Comparison of ENCODE assay signal across 8 cellular contexts in the genomic region with DNA sequence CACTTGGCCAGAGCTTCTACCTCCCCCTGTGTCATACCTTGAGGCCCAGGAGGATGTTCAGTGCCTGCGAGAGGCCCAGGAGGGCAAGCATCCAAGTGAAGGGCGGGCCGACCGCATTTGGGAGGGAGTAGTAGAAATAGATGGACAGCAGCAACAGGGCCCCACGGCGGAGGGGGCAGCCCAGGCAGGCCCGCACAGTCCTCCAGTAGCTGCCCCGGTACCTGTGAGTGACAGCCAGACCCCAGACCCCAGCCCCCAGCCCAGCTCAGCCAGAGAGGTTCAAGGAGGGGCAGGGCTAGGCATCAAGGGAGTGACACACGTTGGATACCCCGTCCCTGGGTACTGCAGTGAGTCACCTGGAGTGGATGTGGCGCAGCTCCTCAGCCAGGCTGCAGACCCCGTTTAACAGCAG. TPM values are rescaled to one million over a fixed set of nuclear protein-coding genes. Genes with fewer than 3 reads are reported as not detected.
A peak's percentile ranks its signal among the peaks of the same experiment; 100 is the strongest.
DNase-seq lines count a peak whose midpoint lies in the region; ATAC-seq and TF ChIP-seq lines count a peak whose summit lies in the region.

No MANE protein-coding gene starts in this region.

- H3K9ac ChIP-seq in parathyroid adenoma: no peak overlapping the region

- TF ChIP-seq CTCF in Calu3 (IDR thresholded peaks at IDR 0.05; ENCODE audit: unreplicated experiment) (no peak), parathyroid adenoma (IDR thresholded peaks at IDR 0.05) (no peak)

- H3K4me2 ChIP-seq in parathyroid adenoma (ENCODE audit: low read length): peak overlapping the region; percentile 41

- H3K4me1 Mint-ChIP-seq in Calu3 (ENCODE audit: low read depth, unreplicated experiment): peaks cover 17% of the 10 kb centered on the region

- peak overlapping the region; percentile 58 for H3K4me3 ChIP-seq in effector memory CD4-positive, alpha-beta T cell (ENCODE audit: insufficient read depth, low read depth, low read length, poor library complexity, severe bottlenecking)
- no peak overlapping the region for H3K4me3 ChIP-seq in parathyroid adenoma (ENCODE audit: low read depth, low read length)

- peaks cover 33% of the 10 kb centered on the region for H3K4me1 ChIP-seq in effector memory CD4-positive, alpha-beta T cell (ENCODE audit: control insufficient read depth, insufficient read depth, low read length, poor library complexity, severe bottlenecking)
- peaks cover 4% of the 10 kb centered on the region for H3K4me1 ChIP-seq in parathyroid adenoma

- peaks cover 25% of the 10 kb centered on the region for H3K36me3 ChIP-seq in effector memory CD4-positive, alpha-beta T cell (ENCODE audit: control insufficient read depth, insufficient read depth, low read length)
- H3K36me3 ChIP-seq in parathyroid adenoma (ENCODE audit: control insufficient read depth, insufficient read depth, low read length): no peaks in the 10 kb centered on the region

- H3K27ac Mint-ChIP-seq in Calu3 (ENCODE audit: unreplicated experiment): no peak overlapping the region

- H3K4me3 Mint-ChIP-seq in Calu3 (ENCODE audit: low read depth, unreplicated experiment): peak overlapping the region; percentile 54

- no peaks in the 10 kb centered on the region for H3K27me3 Mint-ChIP-seq in Calu3 (ENCODE audit: unreplicated experiment)

- no peaks in the 10 kb centered on the region for H3K9me3 Mint-ChIP-seq in Calu3 (ENCODE audit: low read depth, unreplicated experiment)

- no peak overlapping the region for H2AFZ ChIP-seq in parathyroid adenoma

- BruUV-seq in Calu3 (replicated peaks; lab: Mats Ljungman, UMichigan): no TSS peak

- ATAC-seq in GM18861 (IDR thresholded peaks at IDR 0.05; ENCODE audit: unreplicated experiment) (no peak), HG02884 (IDR thresholded peaks at IDR 0.05; ENCODE audit: unreplicated experiment) (no peak), GM19324 (IDR thresholded peaks at IDR 0.05; ENCODE audit: low FRiP score, unreplicated experiment) (no peak)

- H3K9me3 ChIP-seq in effector memory CD4-positive, alpha-beta T cell (ENCODE audit: control insufficient read depth, low read length): no peaks in the 10 kb centered on the region
- no peaks in the 10 kb centered on the region for H3K9me3 ChIP-seq in parathyroid adenoma (ENCODE audit: control insufficient read depth, low read length)

- H3K27ac ChIP-seq in effector memory CD4-positive, alpha-beta T cell (ENCODE audit: insufficient read depth, low read length, poor library complexity, severe bottlenecking): peak overlapping the region; percentile 84
- H3K27ac ChIP-seq in parathyroid adenoma: peak overlapping the region; percentile 91

- peaks cover 13% of the 10 kb centered on the region for H3K36me3 Mint-ChIP-seq in Calu3 (ENCODE audit: insufficient read depth, unreplicated experiment)

- CTCF ChIA-PET in Calu3 (lab: Charles Lee): interaction anchor here (1.9 to 2.0 kb wide), 2 partner anchors 14 to 32 kb away, joined by 12 to 15 read pairs; no protein-coding TSS in a partner anchor

- no peaks in the 10 kb centered on the region for H3K27me3 ChIP-seq in effector memory CD4-positive, alpha-beta T cell (replicated peaks; ENCODE audit: control insufficient read depth, insufficient read depth, low read length, poor library complexity, severe bottlenecking)
- no peaks in the 10 kb centered on the region for H3K27me3 ChIP-seq in parathyroid adenoma (ENCODE audit: control insufficient read depth, insufficient read depth, low read length)

- intact Hi-C loops in Calu3 (cut with micrococcal nuclease; ENCODE audit: unreplicated experiment): no loop called here

- no peaks in the 10 kb centered on the region for H3K79me2 ChIP-seq in parathyroid adenoma

- DNase-seq in Calu3 (no peak), T-helper 22 cell (ENCODE audit: low read depth) (peak; percentile 29)
- DNase-seq in effector memory CD4-positive, alpha-beta T cell: peak in 1 of 3 donors; percentile 41
- no peak for DNase-seq in NK-92 treated with Interleukin-12 subunit alpha and Interleukin-12 subunit beta, amount 100 ng/mL, for 24 hours (lab: John Stamatoyannopoulos, UW)

RNA-seq across cellular contexts. Expression of a gene that starts 1.4 kb away (rescaled TPM):
- total RNA-seq in Calu3 (2022): 34.1 and 79.6 TPM in 2 replicates

RNA-seq across cellular contexts. Expression of a gene that starts 10.3 kb away (rescaled TPM):
- not detected in 2 replicates for total RNA-seq in Calu3 (2022)

RNA-seq across cellular contexts. Expression of a gene that starts 18.6 kb away (rescaled TPM):
- not detected in 2 replicates for total RNA-seq in Calu3 (2022)

RNA-seq across cellular contexts. Expression of a gene that starts 41.8 kb away (rescaled TPM):
- 6.7 and 9.8 TPM in 2 replicates for total RNA-seq in Calu3 (2022)
